In genomic region chr1:161314201-161314981, GRCh38 we compare ENCODE assay signal across 1 cellular context.
TF ChIP-seq lines count a peak whose summit lies in the region.

Gene SDHC (plus strand): TSS chr1:161314381. CDS start chr1:161314406, 25 bp downstream.

TF ChIP-seq in H1, 55 proteins besides CTCF, POLR2A, EP300 and RAD21 (continued from another document):
- TF ChIP-seq CHD7 (IDR thresholded peaks at IDR 0.05; ENCODE audit: insufficient replicate concordance, low read length) (no peak), TAF1 (IDR thresholded peaks at IDR 0.05; ENCODE audit: low read depth, low read length) (peak; percentile 95), GTF2F1 (IDR thresholded peaks at IDR 0.05; ENCODE audit: borderline replicate concordance, low read depth, low read length) (peak; percentile 87), FOSL1 (IDR thresholded peaks at IDR 0.05; ENCODE audit: insufficient read depth, low read depth, low read length) (no peak), CEBPB (IDR thresholded peaks at IDR 0.05; ENCODE audit: low read depth, low read length) (no peak), YY1 (IDR thresholded peaks at IDR 0.05; ENCODE audit: low read depth, low read length) (peak; percentile 96), CTBP2 (IDR thresholded peaks at IDR 0.05; ENCODE audit: borderline replicate concordance, insufficient read depth, insufficient read length, low read length) (no peak), E2F6 (IDR thresholded peaks at IDR 0.05) (no peak), SIRT6 (IDR thresholded peaks at IDR 0.05; ENCODE audit: low read length) (no peak), BRCA1 (IDR thresholded peaks at IDR 0.05; ENCODE audit: low read depth, low read length) (no peak), SUZ12 (IDR thresholded peaks at IDR 0.05; ENCODE audit: low read length) (no peak), SP1 (IDR thresholded peaks at IDR 0.05; ENCODE audit: low read depth, low read length) (peak; percentile 70), TBP (IDR thresholded peaks at IDR 0.05; ENCODE audit: low read depth, low read length) (peak; percentile 96), SRF (IDR thresholded peaks at IDR 0.05; ENCODE audit: low read depth, low read length) (no peak), SIN3A (conservative IDR thresholded peaks at IDR 0.05 in 1 of 2, IDR thresholded peaks at IDR 0.05 in 1 of 2; ENCODE audit: low read depth in 1 of 2, low read length in 2 of 2) (0 out of 4 replicates have a peak, but pooled peaks of 1 of the 2 experiments have one; percentile 21), BACH1 (IDR thresholded peaks at IDR 0.05; ENCODE audit: low read length) (no peak), EZH2 (IDR thresholded peaks at IDR 0.05; ENCODE audit: low read depth, low read length, severe bottlenecking) (no peak), MAFK (IDR thresholded peaks at IDR 0.05; ENCODE audit: low read depth, low read length) (no peak), ASH2L (IDR thresholded peaks at IDR 0.05; ENCODE audit: low read length) (peak; percentile 91), SAP30 (IDR thresholded peaks at IDR 0.05; ENCODE audit: insufficient read depth, insufficient replicate concordance, low read length) (no peak), USF2 (IDR thresholded peaks at IDR 0.05; ENCODE audit: low read length) (peak; percentile 87), KDM1A (IDR thresholded peaks at IDR 0.05; ENCODE audit: borderline replicate concordance, low read length) (no peak), SP4 (IDR thresholded peaks at IDR 0.05; ENCODE audit: low read length) (no peak), CBX8 (IDR thresholded peaks at IDR 0.05; ENCODE audit: borderline replicate concordance, low read depth, low read length) (no peak), EGR1 (IDR thresholded peaks at IDR 0.05; ENCODE audit: borderline replicate concordance, low read depth, low read length) (no peak), NRF1 (IDR thresholded peaks at IDR 0.05; ENCODE audit: low read depth, low read length) (no peak), JUND (IDR thresholded peaks at IDR 0.05; ENCODE audit: low read length) (no peak), POLR2AphosphoS5 (IDR thresholded peaks at IDR 0.05; ENCODE audit: low read depth, low read length) (peak; percentile 96), RXRA (IDR thresholded peaks at IDR 0.05; ENCODE audit: insufficient read depth, low read depth, low read length) (no peak), TAF7 (optimal IDR thresholded peaks at IDR 0.05; ENCODE audit: borderline replicate concordance, low read depth, low read length) (peak; percentile 66), HDAC6 (IDR thresholded peaks at IDR 0.05; ENCODE audit: low read depth, low read length) (no peak), ZNF274 (IDR thresholded peaks at IDR 0.05; ENCODE audit: borderline replicate concordance, extremely low read depth, low read length) (no peak), NANOG (IDR thresholded peaks at IDR 0.05; ENCODE audit: insufficient read depth, low read depth, low read length, poor library complexity, severe bottlenecking) (no peak), MAX (IDR thresholded peaks at IDR 0.05) (no peak), TCF12 (IDR thresholded peaks at IDR 0.05; ENCODE audit: low read depth, low read length) (no peak), ATF2 (IDR thresholded peaks at IDR 0.05; ENCODE audit: low read length) (no peak), BCL11A (IDR thresholded peaks at IDR 0.05; ENCODE audit: low read depth in 2 of 2, low read length in 2 of 2) (no peak), ATF3 (IDR thresholded peaks at IDR 0.05; ENCODE audit: insufficient read depth, low read depth, low read length) (0 out of 2 replicates have a peak, but pooled peaks have one; percentile 42), CREB1 (IDR thresholded peaks at IDR 0.05) (peak; percentile 91), TEAD4 (IDR thresholded peaks at IDR 0.05; ENCODE audit: low read depth, low read length) (no peak), CHD1 (IDR thresholded peaks at IDR 0.05; ENCODE audit: low read depth, low read length) (0 out of 2 replicates have a peak, but pooled peaks have one; percentile 23), RNF2 (IDR thresholded peaks at IDR 0.05; ENCODE audit: borderline replicate concordance, low read depth, low read length, missing control alignments, poor library complexity, severe bottlenecking) (no peak), KDM4A (IDR thresholded peaks at IDR 0.05; ENCODE audit: low read depth, low read length, severe bottlenecking) (peak; percentile 72), GABPA (IDR thresholded peaks at IDR 0.05; ENCODE audit: borderline replicate concordance, insufficient read depth, low read length) (peak; percentile 82; the same call in 1 of the 2 replicates), RFX5 (IDR thresholded peaks at IDR 0.05; ENCODE audit: borderline replicate concordance, low read depth, low read length) (no peak), POU5F1 (IDR thresholded peaks at IDR 0.05; ENCODE audit: low read depth, low read length) (no peak)
TF ChIP-seq in H1: peak in this region for 20.
